27 cellular contexts compared by ENCODE assay signal in the genomic region with DNA sequence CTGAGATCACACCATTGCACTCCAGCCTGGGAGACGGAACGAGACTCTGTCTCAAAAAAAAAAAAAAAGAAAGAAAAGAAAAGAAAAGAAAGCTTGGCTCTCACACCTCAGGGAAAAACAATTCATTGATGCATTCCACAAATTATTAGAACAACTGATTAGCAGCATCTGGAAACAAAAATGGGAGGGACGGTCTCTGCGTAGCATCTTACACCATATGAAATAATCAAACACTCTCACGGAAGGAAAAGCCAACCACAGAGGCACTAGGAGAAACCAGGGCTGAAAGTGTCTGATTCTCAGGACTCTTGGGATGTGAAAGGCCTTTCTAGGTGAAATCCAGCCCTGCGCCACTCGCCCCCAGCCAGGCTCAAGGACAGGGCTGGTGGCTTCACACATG. TPM values are rescaled to one million over a fixed set of nuclear protein-coding genes. Genes with fewer than 3 reads are reported as not detected.
DNase-seq lines count a peak whose midpoint lies in the region; ATAC-seq and TF ChIP-seq lines count a peak whose summit lies in the region.
"Had no signal": no experiment of that assay in that cellular context is flagged by ENCODE, and none has a peak within 500 bp of the region (broad histone marks: within the 10 kb centered on the region; RNA-seq: fewer than 3 reads in every experiment).

No MANE protein-coding gene starts in this region.

- no TSS peak for BruUV-seq in HCT116 (replicated peaks; lab: Mats Ljungman, UMichigan)

- intact Hi-C loops in right cardiac atrium (cut with DNase I) (no loop called here), cardiac septum (cut with DNase I) (no loop called here), HCT116 (cut with micrococcal nuclease) (loop anchor here (10.0 kb wide), 1 partner anchor 48 kb away; a partner anchor contains a TSS)

- TF ChIP-seq RAD21 in HCT116 (IDR thresholded peaks at IDR 0.05; ENCODE audit: low read depth): no peak

- peaks cover 4% of the 10 kb centered on the region; the same call in 1 of the 2 replicates for H3K79me2 ChIP-seq in HCT116 (ENCODE audit: insufficient read depth, low read length)

- no peak for TF ChIP-seq POLR2A in HCT116 (IDR thresholded peaks at IDR 0.05; ENCODE audit: borderline replicate concordance, extremely low read depth, insufficient read depth, insufficient read length)

- H3K4me2 ChIP-seq in HCT116 (ENCODE audit: low read length): no peak overlapping the region

- H3K9me3 ChIP-seq in right cardiac atrium (ENCODE audit: control insufficient read depth, low read length) (no peaks in the 10 kb centered on the region), HCT116 (ENCODE audit: control insufficient read depth in 1 of 2, insufficient read depth in 1 of 2, low read depth in 1 of 2, low read length in 2 of 2) (no peaks in the 10 kb centered on the region)
- no peaks in the 10 kb centered on the region for H3K9me3 ChIP-seq in effector memory CD4-positive, alpha-beta T cell (ENCODE audit: control insufficient read depth, low read length)
- H3K9me3 ChIP-seq: prostate gland, sigmoid colon, thyroid gland had no signal

- CTCF ChIA-PET in HCT116 (lab: Charles Lee): no interaction called here

- H3K36me3 ChIP-seq in HCT116 (ENCODE audit: control insufficient read depth in 1 of 2, insufficient read depth in 2 of 2, low read length in 2 of 2): no peaks in the 10 kb centered on the region
- peaks cover 3% of the 10 kb centered on the region for H3K36me3 ChIP-seq in effector memory CD4-positive, alpha-beta T cell (ENCODE audit: control insufficient read depth, insufficient read depth, low read length)
- H3K36me3 ChIP-seq: prostate gland, thyroid gland had no signal

- RAD21 ChIA-PET in HCT116 (lab: Charles Lee; ENCODE audit: low non-redundant PET in 1 of 2, low total read pairs in 2 of 2, uncharacterized antibody in 2 of 2, unreplicated experiment in 2 of 2): interaction anchor here in 1 of 2 experiments (0.6 kb wide), 2 partner anchors 160 to 463 kb away, joined by 3 to 4 read pairs; a partner anchor contains a TSS

- DNase-seq in right cardiac atrium: peak in 2 of 3 donors; percentile 19 to 48
- DNase-seq in cardiac septum (ENCODE audit: low spot score): no peak
- no peak for DNase-seq in HCT116 (ENCODE audit: low read depth, low spot score)
- peak; percentile 36 for DNase-seq in fibroblast of the aortic adventitia (ENCODE audit: low read depth)
- DNase-seq in effector memory CD4-positive, alpha-beta T cell: no peak
- no peak for DNase-seq in epidermal melanocyte (ENCODE audit: insufficient read length, low spot score)
- DNase-seq: activated CD4-positive, alpha-beta T cell treated with anti-CD3 and anti-CD28 coated beads for 4 hours; activated T-cell treated with anti-CD3 and anti-CD28 coated beads, Interleukin-2, amount 50 U/mL, for 24 hours; C1 segment of cervical spinal cord; dorsolateral prefrontal cortex; left colon; MV-4-11; NCI-H1436; NCI-H2081 treated with DMSO at 0.1 percent for 48 hours; NCI-H226; nucleus accumbens; Right ventricle myocardium superior; sigmoid colon; stimulated activated CD4-positive, alpha-beta T cell treated with anti-CD3 and anti-CD28 coated beads, Interleukin-12 subunit alpha, Interleukin-12 subunit beta, amount 100 ng/mL, for 4 hours; stimulated activated CD4-positive, alpha-beta T cell treated with anti-CD3 and anti-CD28 coated beads, Interleukin-2, amount 100 ng/mL, for 48 hours; thyroid gland had no signal

- WGBS in right cardiac atrium: 78% methylated on average over 7 of the region's 7 CpGs

- H3K9me2 ChIP-seq in HCT116 (ENCODE audit: insufficient read depth): no peaks in the 10 kb centered on the region

- TF ChIP-seq CTCF in HCT116 (IDR thresholded peaks at IDR 0.05 in 2 of 3, conservative IDR thresholded peaks at IDR 0.05 in 1 of 3; ENCODE audit: borderline replicate concordance in 1 of 3, insufficient read depth in 1 of 3, low read depth in 2 of 3, low read length in 2 of 3) (no peak), fibroblast of the aortic adventitia (IDR thresholded peaks at IDR 0.05; ENCODE audit: insufficient read depth, low read length) (no peak)

- no peak overlapping the region for H3K9ac ChIP-seq in HCT116 (ENCODE audit: low read length)

- H3K4me3 ChIP-seq in right cardiac atrium (ENCODE audit: low read length) (no peak overlapping the region), HCT116 (replicated peaks in 1 of 2; ENCODE audit: low read depth in 1 of 2, low read length in 2 of 2) (no peak overlapping the region), fibroblast of the aortic adventitia (ENCODE audit: low read depth, low read length) (no peak overlapping the region)
- no peak overlapping the region for H3K4me3 ChIP-seq in effector memory CD4-positive, alpha-beta T cell (ENCODE audit: insufficient read depth, low read depth, low read length, poor library complexity, severe bottlenecking)
- H3K4me3 ChIP-seq: dorsolateral prefrontal cortex, prostate gland, sigmoid colon, thyroid gland had no signal

- H3K27ac ChIP-seq in right cardiac atrium (ENCODE audit: low read length) (no peak overlapping the region), HCT116 (ENCODE audit: low read depth, low read length) (no peak overlapping the region)
- no peak overlapping the region for H3K27ac ChIP-seq in effector memory CD4-positive, alpha-beta T cell (ENCODE audit: insufficient read depth, low read length, poor library complexity, severe bottlenecking)
- H3K27ac ChIP-seq: dorsolateral prefrontal cortex, prostate gland, sigmoid colon, thyroid gland had no signal

- no peaks in the 10 kb centered on the region for H3K27me3 ChIP-seq in right cardiac atrium (ENCODE audit: control insufficient read depth, insufficient read depth)
- H3K27me3 ChIP-seq in HCT116 (ENCODE audit: insufficient read depth, low read length): no peaks in the 10 kb centered on the region
- H3K27me3 ChIP-seq in effector memory CD4-positive, alpha-beta T cell (replicated peaks; ENCODE audit: control insufficient read depth, insufficient read depth, low read length, poor library complexity, severe bottlenecking): no peaks in the 10 kb centered on the region
- H3K27me3 ChIP-seq: sigmoid colon, thyroid gland had no signal

- H3K4me1 ChIP-seq in right cardiac atrium (ENCODE audit: control insufficient read depth, insufficient read depth, low read length) (peaks cover 3% of the 10 kb centered on the region), HCT116 (ENCODE audit: control insufficient read depth in 1 of 2, insufficient read depth in 2 of 2, low read length in 2 of 2) (peaks cover 12 to 35% of the 10 kb centered on the region in 2 experiments)
- H3K4me1 ChIP-seq in effector memory CD4-positive, alpha-beta T cell (ENCODE audit: control insufficient read depth, insufficient read depth, low read length, poor library complexity, severe bottlenecking): peaks cover 8% of the 10 kb centered on the region

- H2AFZ ChIP-seq in HCT116 (ENCODE audit: low read depth, low read length, poor library complexity, severe bottlenecking): peak overlapping the region; percentile 16

- POLR2A ChIA-PET in HCT116 (lab: Charles Lee): no interaction called here

- ATAC-seq in right cardiac atrium: no peak
- ATAC-seq in HCT116: no peak
- ATAC-seq in GM19463 (IDR thresholded peaks at IDR 0.05; ENCODE audit: unreplicated experiment): no peak
- ATAC-seq: left colon had no signal

- no peaks in the 10 kb centered on the region for H4K20me1 ChIP-seq in HCT116 (ENCODE audit: insufficient read depth)

TF ChIP-seq in HCT116, 20 proteins besides CTCF, POLR2A, EP300 and RAD21:
- TF ChIP-seq, protein P1, sequence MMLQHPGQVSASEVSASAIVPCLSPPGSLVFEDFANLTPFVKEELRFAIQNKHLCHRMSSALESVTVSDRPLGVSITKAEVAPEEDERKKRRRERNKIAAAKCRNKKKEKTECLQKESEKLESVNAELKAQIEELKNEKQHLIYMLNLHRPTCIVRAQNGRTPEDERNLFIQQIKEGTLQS (IDR thresholded peaks at IDR 0.05): no peak
- TF ChIP-seq ZNF274 (IDR thresholded peaks at IDR 0.05; ENCODE audit: low read depth, low read length) (no peak), SRF (IDR thresholded peaks at IDR 0.05; ENCODE audit: low read depth) (no peak), EZH2phosphoT487 (IDR thresholded peaks at IDR 0.05; ENCODE audit: borderline replicate concordance) (no peak)

RNA-seq across cellular contexts. Expression of a gene that starts 2.3 kb away (rescaled TPM):
- total RNA-seq in right cardiac atrium: 10 to 100 TPM; 15.6 to 29.5 (median 16.2) TPM
- polyA plus RNA-seq in right cardiac atrium: 8.7 TPM
- total RNA-seq in cardiac septum: 12.1 TPM
- 44.0 TPM for total RNA-seq in HCT116 (2021; ENCODE audit: unreplicated experiment)
- 40.3 and 54.7 TPM in 2 replicates for polyA plus RNA-seq in HCT116 (2012)
- total RNA-seq in fibroblast of the aortic adventitia (ENCODE audit: low replicate concordance): 20.9 and 27.0 TPM in 2 replicates

RNA-seq across cellular contexts. Expression of a gene that starts 22.4 kb away (rescaled TPM):
- total RNA-seq in right cardiac atrium (under 1 TPM in 3 of 4 donors, not detected in 1; 0.09 to 0.20 (median 0.17) TPM), cardiac septum (not detected), HCT116 (2021; ENCODE audit: unreplicated experiment) (5.5 TPM), fibroblast of the aortic adventitia (ENCODE audit: low replicate concordance) (0.25 and 0.45 TPM in 2 replicates)
- polyA plus RNA-seq in right cardiac atrium: 0.14 TPM
- 3.1 TPM in 2 replicates for polyA plus RNA-seq in HCT116 (2012)
- total RNA-seq: Daoy had no signal

RNA-seq across cellular contexts. Expression of a gene that starts 28.8 kb away (rescaled TPM):
- total RNA-seq in right cardiac atrium (not detected), cardiac septum (not detected), HCT116 (2021; ENCODE audit: unreplicated experiment) (3.2 TPM), fibroblast of the aortic adventitia (ENCODE audit: low replicate concordance) (not detected in 2 replicates)
- polyA plus RNA-seq in right cardiac atrium: not detected
- polyA plus RNA-seq in HCT116 (2012): 1.8 and 2.5 TPM in 2 replicates
- total RNA-seq: Daoy, dorsolateral prefrontal cortex, endothelial cell of umbilical vein, IMR-90, LHCN-M2, Right ventricle myocardium superior, sigmoid colon, thyroid gland had no signal
- polyA plus RNA-seq: endothelial cell of umbilical vein, IMR-90 had no signal

RNA-seq across cellular contexts. Expression of a gene that starts 39.1 kb away (rescaled TPM):
- total RNA-seq in right cardiac atrium (under 1 TPM in 2 of 4 donors, not detected in 2; 0.09 to 0.15 TPM), cardiac septum (not detected), HCT116 (2021; ENCODE audit: unreplicated experiment) (6.7 TPM), fibroblast of the aortic adventitia (ENCODE audit: low replicate concordance) (not detected in 2 replicates)
- 0.14 TPM for polyA plus RNA-seq in right cardiac atrium
- polyA plus RNA-seq in HCT116 (2012): 7.2 and 8.0 TPM in 2 replicates
- total RNA-seq: Daoy, IMR-90 had no signal
- polyA plus RNA-seq: endothelial cell of umbilical vein, IMR-90 had no signal

RNA-seq across cellular contexts. Expression of a gene that starts 50.6 kb away (rescaled TPM):
- total RNA-seq in right cardiac atrium (1 to 10 TPM; 7.0 to 7.7 (median 7.3) TPM), cardiac septum (6.8 TPM), HCT116 (2021; ENCODE audit: unreplicated experiment) (13.9 TPM), fibroblast of the aortic adventitia (ENCODE audit: low replicate concordance) (3.4 and 7.4 TPM in 2 replicates)
- polyA plus RNA-seq in right cardiac atrium: 6.5 TPM
- 10.0 and 10.2 TPM in 2 replicates for polyA plus RNA-seq in HCT116 (2012)

Comparison
In these comparisons a context has a peak if more than half of its experiments do, and no peak if none do; other contexts are left out.
1. DNase-seq: peak in right cardiac atrium (2 of 3) and fibroblast of the aortic adventitia (single experiment); none in cardiac septum (single experiment), HCT116 (single experiment), effector memory CD4-positive, alpha-beta T cell (0 of 3) and epidermal melanocyte (single experiment).